ENCODE assay signal across 12 cellular contexts in the genomic region with DNA sequence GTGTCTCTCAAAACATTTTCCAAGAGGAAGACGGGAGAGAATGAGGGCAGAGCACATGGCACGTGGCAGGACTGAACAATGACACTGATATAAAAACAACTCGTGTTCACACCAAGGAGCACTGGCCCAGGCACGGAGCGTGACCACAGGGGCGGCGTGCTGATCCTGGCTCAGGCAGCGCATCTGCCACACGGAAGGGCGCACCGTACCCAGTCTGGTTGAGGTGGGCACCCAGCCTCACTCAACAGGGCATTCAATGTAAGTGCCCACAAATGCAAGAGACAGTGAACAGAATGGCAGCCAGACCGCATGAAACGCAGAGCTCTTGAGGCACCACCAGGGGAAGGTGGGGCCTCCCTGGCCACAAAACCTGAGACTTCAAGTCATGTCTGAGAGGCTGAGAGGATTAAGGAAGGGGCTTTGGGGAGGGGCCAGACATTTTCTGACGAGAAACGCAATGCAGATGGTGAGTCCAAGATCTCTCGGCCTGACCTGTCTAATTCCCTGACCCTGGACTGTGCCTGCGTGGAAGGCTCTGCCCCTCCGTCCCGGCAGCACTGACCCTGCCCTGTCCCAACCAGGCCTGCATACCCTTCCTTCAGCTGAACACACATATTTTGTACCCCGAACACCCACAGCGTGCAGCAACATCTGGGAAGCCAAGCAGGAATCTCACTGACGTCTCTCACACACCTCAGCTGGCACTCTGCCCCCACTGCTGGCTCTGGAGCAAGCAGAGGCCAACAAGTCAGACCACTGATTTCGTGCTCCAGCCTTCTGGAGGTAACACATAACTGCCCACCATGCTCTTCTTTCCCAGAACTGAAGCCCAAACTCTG. TPM values are rescaled to one million over a fixed set of nuclear protein-coding genes. Genes with fewer than 3 reads are reported as not detected.
DNase-seq lines count a peak whose midpoint lies in the region; ATAC-seq, FAIRE-seq and TF ChIP-seq lines count a peak whose summit lies in the region.
"Had no signal": no experiment of that assay in that cellular context is flagged by ENCODE, and none has a peak within 500 bp of the region (broad histone marks: within the 10 kb centered on the region; RNA-seq: fewer than 3 reads in every experiment).

No MANE protein-coding gene starts in this region.

- no peak for TF ChIP-seq EP300 in GM12878 (IDR thresholded peaks at IDR 0.05; ENCODE audit: borderline replicate concordance in 1 of 2, control insufficient read depth in 1 of 2, low read depth in 2 of 2, low read length in 2 of 2)

- CTCF ChIA-PET in GM12878 (lab: Yijun Ruan, JAX): interaction anchor here (1.0 to 10.5 kb wide), 4 partner anchors 10 to 61 kb away, joined by 3 to 87 read pairs (median 36); no protein-coding TSS in a partner anchor

- TF ChIP-seq CTCF in GM12865 (IDR thresholded peaks at IDR 0.05; ENCODE audit: insufficient read depth, low read depth, low read length, missing control alignments) (peak; percentile 24), GM12878 (IDR thresholded peaks at IDR 0.05 in 2 of 3, conservative IDR thresholded peaks at IDR 0.05 in 1 of 3; ENCODE audit: control insufficient read depth in 2 of 3, extremely low read depth in 1 of 3, insufficient read depth in 1 of 3, low read depth in 3 of 3, low read length in 3 of 3) (peak in 2 of 3 experiments; percentile 17 to 31; a peak in 2 of 6 replicates), progenitor cell of endocrine pancreas (IDR thresholded peaks at IDR 0.05; ENCODE audit: unreplicated experiment) (no peak)

- peak overlapping the region; percentile 76 for H3K4me2 ChIP-seq in GM12878 (ENCODE audit: control insufficient read depth, insufficient read depth)

- no peaks in the 10 kb centered on the region for H3K4me1 Mint-ChIP-seq in progenitor cell of endocrine pancreas (ENCODE audit: low read depth)

- peak; percentile 1 for ATAC-seq in GM12878
- no peak for ATAC-seq in GM21786 (IDR thresholded peaks at IDR 0.05; ENCODE audit: unreplicated experiment)
- ATAC-seq: PC-3 had no signal

- in situ Hi-C loops in GM12878 (cut with MboI): no loop called here

- H3K4me3 ChIP-seq in GM12865 (ENCODE audit: low read depth, low read length): peak overlapping the region; percentile 87
- H3K4me3 ChIP-seq in Jurkat, Clone E6-1 (ENCODE audit: low read length): no peak overlapping the region
- H3K4me3 ChIP-seq in GM12878: peak overlapping the region; percentile 78

- SMC1A ChIA-PET in GM12878 (lab: Charles Lee; ENCODE audit: uncharacterized antibody, unreplicated experiment): interaction anchor here (5.9 to 15.0 kb wide), 4 partner anchors 11 to 33 kb away, joined by 43 to 354 read pairs (median 196); partner anchors contain the start of gene VOPP1

- H3K27ac Mint-ChIP-seq in progenitor cell of endocrine pancreas: peak overlapping the region; percentile 39

- H3K4me1 ChIP-seq in GM12878 (ENCODE audit: control insufficient read depth, insufficient read depth, low read length): peaks cover 66% of the 10 kb centered on the region

- POLR2A ChIA-PET in GM12878 (lab: Charles Lee): interaction anchor here (8.5 to 12.5 kb wide), 2 partner anchors 10 to 31 kb away, joined by 123 to 156 read pairs; no protein-coding TSS in a partner anchor

- H2AFZ ChIP-seq in GM12878 (ENCODE audit: control insufficient read depth, low read depth, low read length): no peak overlapping the region

- H3K4me3 Mint-ChIP-seq in progenitor cell of endocrine pancreas (ENCODE audit: low read depth): no peak overlapping the region

- BruUV-seq in GM12878 (replicated peaks; lab: Mats Ljungman, UMichigan): no TSS peak

- WGBS in GM12878 (ENCODE audit: insufficient coverage, insufficient replicate concordance, low lambda C conversion rate, missing lambda C conversion rate): under 1% methylated on average over 23 of the region's 23 CpGs

- TF ChIP-seq RAD21 in GM12878 (IDR thresholded peaks at IDR 0.05; ENCODE audit: insufficient read depth, low read depth, low read length): no peak

- H3K36me3 Mint-ChIP-seq in progenitor cell of endocrine pancreas (ENCODE audit: insufficient read depth): no peaks in the 10 kb centered on the region

- intact Hi-C loops in GM12878 (cut with micrococcal nuclease; ENCODE audit: unreplicated experiment): loop anchor here (5.0 kb wide), 1 partner anchor 515 kb away; the partner anchor contains the start of genes CCT6A and PSPH

- H3K27me3 ChIP-seq in GM12878 (replicated peaks in 1 of 2; ENCODE audit: control insufficient read depth in 2 of 2, insufficient read depth in 2 of 2, low read length in 1 of 2): no peaks in the 10 kb centered on the region

- no peaks in the 10 kb centered on the region for H3K9me3 ChIP-seq in GM12878 (replicated peaks; ENCODE audit: control insufficient read depth, insufficient read depth, low read length)

- peaks cover 86% of the 10 kb centered on the region for H3K79me2 ChIP-seq in GM12878 (ENCODE audit: control insufficient read depth, insufficient read depth, low read length)

- peak; percentile 67 for TF ChIP-seq POLR2A in GM12878 (IDR thresholded peaks at IDR 0.05; ENCODE audit: low read depth, low read length)

- FAIRE-seq in GM12878 (lab: Jason Lieb, UNC) (no peak), frontal cortex (lab: Jason Lieb, UNC) (no peak)
- FAIRE-seq: bronchial epithelial cell had no signal

- RAD21 ChIA-PET in GM12878 (lab: Charles Lee; ENCODE audit: unreplicated experiment): interaction anchor here (0.9 to 12.4 kb wide), 7 partner anchors 8 to 104 kb away, joined by 3 to 245 read pairs (median 16); partner anchors contain the start of gene VOPP1

- DNase-seq in GM12865 (ENCODE audit: low read depth) (peak; percentile 83), GM12878 (ENCODE audit: low read depth, low spot score) (no peak), progenitor cell of endocrine pancreas (ENCODE audit: low spot score, unreplicated experiment) (no peak), Ammon's horn (ENCODE audit: low spot score) (no peak), frontal cortex (ENCODE audit: low spot score in 2 of 2) (no peak)
- DNase-seq in Jurkat, Clone E6-1 (ENCODE audit: low read depth, low spot score): peak; percentile 70
- DNase-seq: DMS 273 treated with DMSO at 0.1 percent for 48 hours, NCI-H2081 treated with DMSO at 0.1 percent for 48 hours, PC-3, T-helper 9 cell had no signal

- peaks cover 2 to 12% of the 10 kb centered on the region in 2 experiments for H3K36me3 ChIP-seq in GM12878 (ENCODE audit: control insufficient read depth in 2 of 2, insufficient read depth in 2 of 2, low read length in 1 of 2)

- H3K9me3 Mint-ChIP-seq in progenitor cell of endocrine pancreas (ENCODE audit: low read depth): no peaks in the 10 kb centered on the region

- no peaks in the 10 kb centered on the region for H4K20me1 ChIP-seq in GM12878 (ENCODE audit: control insufficient read depth, insufficient read depth)

- peak overlapping the region; percentile 89 for H3K9ac ChIP-seq in GM12878 (ENCODE audit: control insufficient read depth, insufficient read depth, low read length)

- peak overlapping the region; percentile 98 for H3K27ac ChIP-seq in GM12878 (ENCODE audit: control insufficient read depth, insufficient read depth)

- no peaks in the 10 kb centered on the region for H3K27me3 Mint-ChIP-seq in progenitor cell of endocrine pancreas

TF ChIP-seq in GM12878, 131 proteins besides CTCF, POLR2A, EP300 and RAD21 (continues in another document):
- TF ChIP-seq MTA2 (IDR thresholded peaks at IDR 0.05; ENCODE audit: low read depth) (0 out of 2 replicates have a peak, but pooled peaks have one; percentile 14), NBN (IDR thresholded peaks at IDR 0.05) (no peak), PAX5 (IDR thresholded peaks at IDR 0.05; ENCODE audit: borderline replicate concordance, low read depth, low read length) (peak; percentile 92), MEF2A (IDR thresholded peaks at IDR 0.05; ENCODE audit: insufficient read depth, low read depth, low read length) (no peak), MXI1 (IDR thresholded peaks at IDR 0.05; ENCODE audit: low read depth, low read length) (0 out of 2 replicates have a peak, but pooled peaks have one; percentile 24), RBBP5 (conservative IDR thresholded peaks at IDR 0.05) (no peak), PAX8 (IDR thresholded peaks at IDR 0.05) (no peak), MYC (IDR thresholded peaks at IDR 0.05; ENCODE audit: insufficient read depth, insufficient read length, insufficient replicate concordance, low read length, severe bottlenecking) (peak; percentile 79), HDAC6 (IDR thresholded peaks at IDR 0.05; ENCODE audit: unreplicated experiment) (no peak), RCOR1 (conservative IDR thresholded peaks at IDR 0.05; ENCODE audit: low read depth, low read length) (no peak), GABPA (IDR thresholded peaks at IDR 0.05; ENCODE audit: low read depth) (no peak), YBX1 (IDR thresholded peaks at IDR 0.05) (no peak), POLR2AphosphoS5 (IDR thresholded peaks at IDR 0.05; ENCODE audit: low read length) (peak; percentile 78; the same call in 1 of the 2 replicates), IKZF1 (conservative IDR thresholded peaks at IDR 0.05) (peak; percentile 39; the same call in 1 of the 2 replicates)
- TF ChIP-seq, protein P1, sequence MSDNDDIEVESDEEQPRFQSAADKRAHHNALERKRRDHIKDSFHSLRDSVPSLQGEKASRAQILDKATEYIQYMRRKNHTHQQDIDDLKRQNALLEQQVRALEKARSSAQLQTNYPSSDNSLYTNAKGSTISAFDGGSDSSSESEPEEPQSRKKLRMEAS (IDR thresholded peaks at IDR 0.05; ENCODE audit: low read depth, low read length): peak; percentile 60

RNA-seq across cellular contexts. Expression of gene VOPP1, which starts 35.5 kb away (rescaled TPM):
- polyA plus RNA-seq in Jurkat, Clone E6-1 (2012; ENCODE audit: insufficient read depth, insufficient read length): 44.1 TPM
- 130 and 131 TPM in 2 replicates for total RNA-seq in GM12878 (2013; cell fraction: nucleolus; rRNA removed)
- 198 and 200 TPM in 2 replicates for total RNA-seq in GM12878 (2014; rRNA removed)
- 135 and 144 TPM in 2 replicates for total RNA-seq in GM12878 (2014; rRNA removed; fragmentation: Illumina TruSeq; extraction: Trizol)
- 205 and 206 TPM in 2 replicates for total RNA-seq in GM12878 (2021)
- 123 TPM for polyA plus RNA-seq in GM12878 (2011; ENCODE audit: low read depth)
- polyA plus RNA-seq in GM12878 (2011; rRNA removed): 101 and 118 TPM in 2 replicates
- polyA plus RNA-seq in GM12878 (2011; cell fraction: cytosol; rRNA removed): 103 and 118 TPM in 2 replicates
- polyA plus RNA-seq in GM12878 (2011; cell fraction: nucleus; rRNA removed): 51.0 and 62.5 TPM in 2 replicates
- 135 and 137 TPM in 2 replicates for polyA plus RNA-seq in GM12878 (2012)
- 116 and 141 TPM in 2 replicates for polyA plus RNA-seq in GM12878 (2014; fragmentation: Illumina TruSeq; extraction: Trizol)
- 10 to 100 TPM; 32.8 to 78.5 TPM for polyA plus RNA-seq in GM12878 (2014; fragmentation: Nextera tagmentation; extraction: Ambion mirVana)
- polyA plus RNA-seq in GM12878 (2014; rRNA removed): 203 and 212 TPM in 2 replicates
- 10 to 100 TPM; 54.4 to 71.5 TPM for polyA plus RNA-seq in GM12878 (2016; fragmentation: Nextera tagmentation; extraction: Ambion mirVana)
- 139 and 160 TPM in 2 replicates for polyA minus RNA-seq in GM12878 (2011; rRNA and poly(A)+ RNA removed)
- 60.1 and 81.5 TPM in 2 replicates for polyA minus RNA-seq in GM12878 (2011; cell fraction: cytosol; rRNA and poly(A)+ RNA removed)
- polyA minus RNA-seq in GM12878 (2011; cell fraction: nucleus; rRNA and poly(A)+ RNA removed): 37.2 and 80.3 TPM in 2 replicates
- 45.6 and 47.8 TPM in 2 replicates for total RNA-seq in progenitor cell of endocrine pancreas
- 83.6 TPM for total RNA-seq in frontal cortex

Comparison
In these comparisons a context has a peak if more than half of its experiments do, and no peak if none do; other contexts are left out.
1. DNase-seq: peak in GM12865 (single experiment) and Jurkat, Clone E6-1 (single experiment); none in GM12878 (single experiment), progenitor cell of endocrine pancreas (single experiment), Ammon's horn (single experiment) and frontal cortex (0 of 2).